Comparison of ENCODE assay signal across 16 cellular contexts in the genomic region with DNA sequence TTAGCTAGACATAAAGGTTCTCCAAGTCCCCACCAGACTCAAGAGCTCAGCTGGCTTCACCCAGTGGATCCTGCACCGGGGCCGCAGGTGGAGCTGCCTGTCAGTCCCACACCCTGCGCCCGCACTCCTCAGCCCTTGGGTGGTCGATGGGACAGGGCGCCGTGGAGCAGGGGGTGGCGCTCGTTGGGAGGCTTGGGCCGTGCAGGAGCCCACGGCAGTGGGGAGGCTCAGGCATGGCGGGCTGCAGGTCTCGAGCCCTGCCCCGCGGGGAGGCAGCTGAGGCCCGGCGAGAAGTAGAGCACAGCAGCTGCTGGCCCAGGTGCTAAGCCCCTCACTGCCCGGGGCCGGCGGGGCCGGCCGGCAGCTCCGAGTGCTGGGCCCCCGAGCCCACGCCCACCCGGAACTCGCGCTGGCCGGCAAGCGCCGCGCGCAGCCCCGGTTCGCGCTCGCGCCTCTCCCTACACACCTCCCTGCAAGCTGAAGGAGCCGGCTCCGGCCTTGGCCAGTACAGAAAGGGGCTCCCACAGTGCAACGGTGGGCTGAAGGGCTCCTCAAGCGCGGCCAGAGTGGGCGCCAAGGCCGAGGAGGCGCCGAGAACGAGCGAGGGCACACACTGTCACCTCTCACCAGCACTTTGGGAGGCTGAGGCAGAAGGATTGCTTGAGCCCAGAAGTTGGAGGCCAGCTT. TPM values are rescaled to one million over a fixed set of nuclear protein-coding genes. Genes with fewer than 3 reads are reported as not detected.
"Had no signal": no experiment of that assay in that cellular context is flagged by ENCODE, and none has a peak within 500 bp of the region (broad histone marks: within the 10 kb centered on the region; RNA-seq: fewer than 3 reads in every experiment).

No MANE protein-coding gene starts in this region.

RNA-seq across cellular contexts. Expression of a gene that starts 7.4 kb away (rescaled TPM):
- total RNA-seq: T-helper 17 cell had no signal

RNA-seq across cellular contexts. Expression of a gene that starts 12.1 kb away (rescaled TPM):
- total RNA-seq: ascending aorta, bronchial epithelial cell had no signal

RNA-seq across cellular contexts. Expression of a gene that starts 27.7 kb away (rescaled TPM):
- total RNA-seq: activated CD4-positive, alpha-beta memory T cell treated with anti-CD3 and anti-CD28 coated beads, Interleukin-2, amount 10 ng/mL, durations not matched to agents 7 days and 5 days; activated CD4-positive, alpha-beta T cell treated with anti-CD3 and anti-CD28 coated beads for 36 hours; activated CD4-positive, alpha-beta T cell treated with anti-CD3 and anti-CD28 coated beads, Interleukin-2, amount 10 ng/mL, durations not matched to agents 7 days and 5 days; activated CD8-positive, alpha-beta memory T cell treated with anti-CD3 and anti-CD28 coated beads, Interleukin-2, amount 10 ng/mL, durations not matched to agents 7 days and 5 days; activated CD8-positive, alpha-beta T cell treated with anti-CD3 and anti-CD28 coated beads, Interleukin-2, amount 10 ng/mL, durations not matched to agents 7 days and 5 days; activated naive CD8-positive, alpha-beta T cell treated with anti-CD3 and anti-CD28 coated beads, Interleukin-2, amount 10 ng/mL, durations not matched to agents 7 days and 5 days; activated T-helper 2 cell treated with anti-CD3 and anti-CD28 coated beads, Interferon-gamma antibody, Interleukin-2, Interleukin-4, amounts not matched to agents 10 μg/mL and 5 μg/mL and 100 μg/mL, durations not matched to agents 14 hours and 24 hours and 36 hours; ascending aorta; bronchial epithelial cell; cardiac muscle cell; T-cell; T-helper 1 cell treated with Interleukin-12 subunit alpha and Interleukin-12 subunit beta and Interleukin-4 antibody, amounts not matched to agents 30 ng/mL and 1 ng/mL, for 36 hours; T-helper 17 cell; T-helper 2 cell treated with Interferon-gamma antibody and Interleukin-4, amounts not matched to agents 100 ng/mL and 5 ng/mL, for 36 hours; WTC11 had no signal
- polyA plus RNA-seq: adipose tissue, cardiac muscle cell had no signal
